ENCODE assay signal across 1 cellular context in the genomic region with DNA sequence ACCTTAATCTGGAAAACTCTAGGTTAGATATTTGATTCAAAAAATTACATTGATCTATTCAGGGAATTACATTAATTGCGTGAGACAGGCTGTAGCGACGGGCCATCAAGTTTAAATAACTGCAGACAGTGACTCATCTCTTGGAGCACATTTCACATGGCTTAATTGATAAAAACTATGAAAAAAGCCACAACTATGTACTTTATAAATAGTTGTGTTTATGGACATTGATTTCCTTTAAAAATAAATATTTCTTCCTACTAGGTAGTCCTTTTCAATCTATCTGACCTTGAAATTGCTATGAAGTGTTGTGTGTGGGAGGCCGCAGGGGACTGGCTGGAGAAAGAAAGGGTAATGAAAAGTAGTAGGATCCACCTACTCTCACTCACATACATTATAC.
TF ChIP-seq lines count a peak whose summit lies in the region.

No MANE protein-coding gene starts in this region.

TF ChIP-seq in WTC11, 78 proteins besides CTCF, POLR2A, EP300 and RAD21 (continued from another document):
- TF ChIP-seq, protein P1, sequence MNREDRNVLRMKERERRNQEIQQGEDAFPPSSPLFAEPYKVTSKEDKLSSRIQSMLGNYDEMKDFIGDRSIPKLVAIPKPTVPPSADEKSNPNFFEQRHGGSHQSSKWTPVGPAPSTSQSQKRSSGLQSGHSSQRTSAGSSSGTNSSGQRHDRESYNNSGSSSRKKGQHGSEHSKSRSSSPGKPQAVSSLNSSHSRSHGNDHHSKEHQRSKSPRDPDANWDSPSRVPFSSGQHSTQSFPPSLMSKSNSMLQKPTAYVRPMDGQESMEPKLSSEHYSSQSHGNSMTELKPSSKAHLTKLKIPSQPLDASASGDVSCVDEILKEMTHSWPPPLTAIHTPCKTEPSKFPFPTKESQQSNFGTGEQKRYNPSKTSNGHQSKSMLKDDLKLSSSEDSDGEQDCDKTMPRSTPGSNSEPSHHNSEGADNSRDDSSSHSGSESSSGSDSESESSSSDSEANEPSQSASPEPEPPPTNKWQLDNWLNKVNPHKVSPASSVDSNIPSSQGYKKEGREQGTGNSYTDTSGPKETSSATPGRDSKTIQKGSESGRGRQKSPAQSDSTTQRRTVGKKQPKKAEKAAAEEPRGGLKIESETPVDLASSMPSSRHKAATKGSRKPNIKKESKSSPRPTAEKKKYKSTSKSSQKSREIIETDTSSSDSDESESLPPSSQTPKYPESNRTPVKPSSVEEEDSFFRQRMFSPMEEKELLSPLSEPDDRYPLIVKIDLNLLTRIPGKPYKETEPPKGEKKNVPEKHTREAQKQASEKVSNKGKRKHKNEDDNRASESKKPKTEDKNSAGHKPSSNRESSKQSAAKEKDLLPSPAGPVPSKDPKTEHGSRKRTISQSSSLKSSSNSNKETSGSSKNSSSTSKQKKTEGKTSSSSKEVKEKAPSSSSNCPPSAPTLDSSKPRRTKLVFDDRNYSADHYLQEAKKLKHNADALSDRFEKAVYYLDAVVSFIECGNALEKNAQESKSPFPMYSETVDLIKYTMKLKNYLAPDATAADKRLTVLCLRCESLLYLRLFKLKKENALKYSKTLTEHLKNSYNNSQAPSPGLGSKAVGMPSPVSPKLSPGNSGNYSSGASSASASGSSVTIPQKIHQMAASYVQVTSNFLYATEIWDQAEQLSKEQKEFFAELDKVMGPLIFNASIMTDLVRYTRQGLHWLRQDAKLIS (CRISPR knock-in tag; IDR thresholded peaks at IDR 0.05; ENCODE audit: borderline replicate concordance), result no peak
- no peak for TF ChIP-seq IRF2 (CRISPR knock-in tag; IDR thresholded peaks at IDR 0.05; ENCODE audit: borderline replicate concordance, low read depth)
TF ChIP-seq in WTC11: peak in this region for 0.
